ENCODE assay signal across 30 cellular contexts in the genomic region with DNA sequence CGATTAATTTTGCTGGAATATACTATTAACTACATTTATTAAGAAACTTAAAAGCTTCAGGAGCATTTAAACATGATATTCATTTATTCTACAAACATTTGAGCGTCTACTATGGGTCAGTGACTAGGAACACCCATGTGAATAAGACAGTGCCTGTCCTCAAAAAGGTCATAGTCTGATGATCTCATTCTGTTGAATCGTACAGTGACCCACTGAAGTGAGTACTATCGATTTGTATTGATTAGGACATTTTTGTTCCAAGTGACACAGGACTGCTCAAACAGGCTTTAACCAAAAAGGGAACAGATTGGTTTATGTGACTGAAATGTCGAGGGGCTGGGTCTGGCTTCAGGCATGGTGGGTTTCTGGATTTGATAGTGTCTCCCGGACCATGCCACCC.
"Had no signal": no experiment of that assay in that cellular context is flagged by ENCODE, and none has a peak within 500 bp of the region (broad histone marks: within the 10 kb centered on the region; RNA-seq: fewer than 3 reads in every experiment).

No MANE protein-coding gene starts in this region.

- H3K4me1 Mint-ChIP-seq: activated B cell treated with CpG ODN at 0.5 μM for 24 hours; activated T-helper 17 cell treated with anti-CD3 and anti-CD28 coated beads, Interleukin-2, amount 50 U/mL, for 72 hours; endodermal cell had no signal

- H3K27me3 Mint-ChIP-seq: activated B cell treated with CpG ODN at 0.5 μM for 24 hours; activated CD8-positive, alpha-beta T cell treated with anti-CD3 and anti-CD28 coated beads for 36 hours; activated naive CD8-positive, alpha-beta T cell; activated T-helper 17 cell treated with anti-CD3 and anti-CD28 coated beads, Interleukin-2, amount 50 U/mL, for 72 hours; T-helper 17 cell had no signal

- H3K4me3 ChIP-seq: body of pancreas had no signal

- FAIRE-seq: colon, frontal cortex had no signal

- H3K36me3 ChIP-seq: WERI-Rb-1 had no signal

- H3K27ac Mint-ChIP-seq: activated B cell treated with CpG ODN at 0.5 μM for 24 hours; activated CD8-positive, alpha-beta T cell treated with anti-CD3 and anti-CD28 coated beads for 36 hours; activated naive CD8-positive, alpha-beta T cell; activated T-helper 17 cell treated with anti-CD3 and anti-CD28 coated beads, Interleukin-2, amount 50 U/mL, for 72 hours; endodermal cell; T-helper 2 cell treated with Interferon-gamma antibody and Interleukin-4, amounts not matched to agents 5 μg/mL and 100 μg/mL, for 36 hours had no signal

- DNase-seq: activated B cell treated with CpG ODN at 0.5 μM for 24 hours; activated CD4-positive, alpha-beta T cell treated with anti-CD3 and anti-CD28 coated beads for 48 hours; activated CD4-positive, alpha-beta T cell treated with anti-CD3 and anti-CD28 coated beads, Interleukin-2, amount 50 U/mL, for 1 hour; activated CD4-positive, alpha-beta T cell treated with anti-CD3 and anti-CD28 coated beads, Interleukin-2, amount 50 U/mL, for 48 hours; activated CD8-positive, alpha-beta memory T cell treated with anti-CD3 and anti-CD28 coated beads for 24 hours; activated CD8-positive, alpha-beta T cell treated with anti-CD3 and anti-CD28 coated beads for 36 hours; activated effector memory CD4-positive, alpha-beta T cell treated with Interleukin-2 at 50 U/mL for 16 hours; activated gamma-delta T cell treated with Interleukin-2 at 50 U/mL for 16 hours; activated naive CD4-positive, alpha-beta T cell treated with anti-CD3 and anti-CD28 coated beads, Interleukin-2, amount 50 U/mL, for 16 hours; activated naive CD4-positive, alpha-beta T cell treated with Interleukin-2 at 50 U/mL for 16 hours; activated T-cell treated with anti-CD3 and anti-CD28 coated beads, Interleukin-2, amount 50 U/mL, for 4 hours; amygdala; body of pancreas; caudate nucleus; cortex of kidney; effector CD8-positive, alpha-beta T cell; foreskin fibroblast; head of caudate nucleus; T-helper 1 cell; T-helper 17 cell; T1000; WERI-Rb-1 had no signal

- ATAC-seq: activated CD4-positive, CD25-positive, alpha-beta regulatory T cell treated with anti-CD3 and anti-CD28 coated beads, Interleukin-2, amount 50 U/mL, for 24 hours; activated CD8-positive, alpha-beta T cell treated with anti-CD3 and anti-CD28 coated beads for 36 hours; activated T-cell treated with anti-CD3 and anti-CD28 coated beads, Interleukin-2, amount 50 U/mL, for 4 hours; activated T-helper 17 cell treated with anti-CD3 and anti-CD28 coated beads, Interleukin-2, amount 50 U/mL, for 72 hours; body of pancreas; esophagus mucosa; T-helper 17 cell had no signal

- H3K4me3 Mint-ChIP-seq: activated B cell treated with CpG ODN at 0.5 μM for 24 hours; activated CD8-positive, alpha-beta T cell treated with anti-CD3 and anti-CD28 coated beads for 36 hours; activated naive CD8-positive, alpha-beta T cell; activated T-cell treated with anti-CD3 and anti-CD28 coated beads, Interleukin-2, amount 50 U/mL, for 4 hours; activated T-helper 17 cell treated with anti-CD3 and anti-CD28 coated beads, Interleukin-2, amount 50 U/mL, for 72 hours; endodermal cell; T-helper 17 cell; T-helper 2 cell treated with Interferon-gamma antibody and Interleukin-4, amounts not matched to agents 5 μg/mL and 100 μg/mL, for 36 hours had no signal

- H3K9me3 ChIP-seq: body of pancreas had no signal

- H3K27ac ChIP-seq: body of pancreas, WERI-Rb-1 had no signal

- H3K27me3 ChIP-seq: body of pancreas had no signal

- H3K9me3 Mint-ChIP-seq: activated B cell treated with CpG ODN at 0.5 μM for 24 hours; activated CD8-positive, alpha-beta T cell treated with anti-CD3 and anti-CD28 coated beads for 36 hours; activated T-cell treated with anti-CD3 and anti-CD28 coated beads, Interleukin-2, amount 50 U/mL, for 4 hours; activated T-helper 17 cell treated with anti-CD3 and anti-CD28 coated beads, Interleukin-2, amount 50 U/mL, for 72 hours; endodermal cell; T-helper 2 cell treated with Interferon-gamma antibody and Interleukin-4, amounts not matched to agents 5 μg/mL and 100 μg/mL, for 36 hours had no signal

- H3K36me3 Mint-ChIP-seq: activated naive CD8-positive, alpha-beta T cell had no signal

- H3K4me1 ChIP-seq: body of pancreas had no signal
